ENCODE assay signal across 1 cellular context in genomic region chr1:183989078-183989577, GRCh38.
TF ChIP-seq lines count a peak whose summit lies in the region.

No MANE protein-coding gene starts in this region.

TF ChIP-seq in K562, 482 proteins besides CTCF, POLR2A, EP300 and RAD21 (continued from another document and continues in another):
- TF ChIP-seq BRCA1 (IDR thresholded peaks at IDR 0.05) (no peak), BRCA1 (CRISPR knock-in tag; IDR thresholded peaks at IDR 0.05) (no peak), EWSR1 (IDR thresholded peaks at IDR 0.05; ENCODE audit: borderline replicate concordance, low read depth, partially characterized antibody) (no peak), MEF2D (tag; conservative IDR thresholded peaks at IDR 0.05; ENCODE audit: low read depth) (no peak; the same call in 1 of the 2 replicates), FOXJ2 (tag; IDR thresholded peaks at IDR 0.05) (no peak), MBD2 (IDR thresholded peaks at IDR 0.05; ENCODE audit: borderline replicate concordance, low read depth) (no peak), CHD2 (IDR thresholded peaks at IDR 0.05; ENCODE audit: low read depth, low read length) (no peak), ZEB2 (IDR thresholded peaks at IDR 0.05) (peak; percentile 66; the same call in 1 of the 2 replicates), VEZF1 (CRISPR knock-in tag; IDR thresholded peaks at IDR 0.05) (no peak; the same call in 1 of the 2 replicates), PURB (CRISPR knock-in tag; IDR thresholded peaks at IDR 0.05; ENCODE audit: low read depth) (no peak), ZNF444 (CRISPR knock-in tag; IDR thresholded peaks at IDR 0.05) (no peak), FOSL1 (tag; conservative IDR thresholded peaks at IDR 0.05) (peak; percentile 57), ETV1 (tag; conservative IDR thresholded peaks at IDR 0.05; ENCODE audit: low read depth) (peak; percentile 42; the same call in 1 of the 2 replicates), ZNF589 (CRISPR knock-in tag; IDR thresholded peaks at IDR 0.05; ENCODE audit: low read depth) (peak; percentile 91), TBP (optimal IDR thresholded peaks at IDR 0.05; ENCODE audit: low read depth, low read length) (no peak), MYBL2 (IDR thresholded peaks at IDR 0.05; ENCODE audit: low read depth) (no peak), MYBL2 (CRISPR knock-in tag; IDR thresholded peaks at IDR 0.05; ENCODE audit: borderline replicate concordance) (no peak), ZBTB49 (CRISPR knock-in tag; IDR thresholded peaks at IDR 0.05; ENCODE audit: borderline replicate concordance) (no peak), SUPT5H (IDR thresholded peaks at IDR 0.05) (no peak), ZBTB12 (CRISPR knock-in tag; IDR thresholded peaks at IDR 0.05) (no peak), MNT (conservative IDR thresholded peaks at IDR 0.05) (peak in 1 of 2 experiments; percentile 60; a peak in 2 of 4 replicates), ZNF511 (CRISPR knock-in tag; IDR thresholded peaks at IDR 0.05) (no peak), THRAP3 (IDR thresholded peaks at IDR 0.05; ENCODE audit: borderline replicate concordance) (no peak), DLX4 (CRISPR knock-in tag; IDR thresholded peaks at IDR 0.05) (no peak), GTF2E2 (tag; IDR thresholded peaks at IDR 0.05) (peak; percentile 51; the same call in 1 of the 2 replicates), NCOR1 (IDR thresholded peaks at IDR 0.05) (peak; percentile 47), ZNF232 (CRISPR knock-in tag; IDR thresholded peaks at IDR 0.05) (no peak), ZFPM2 (CRISPR knock-in tag; IDR thresholded peaks at IDR 0.05) (no peak), MYNN (IDR thresholded peaks at IDR 0.05) (0 out of 2 replicates have a peak, but pooled peaks have one; percentile 40), MYNN (CRISPR knock-in tag; IDR thresholded peaks at IDR 0.05) (no peak), TCF7L2 (IDR thresholded peaks at IDR 0.05; ENCODE audit: low read depth, low read length) (no peak), ZNF395 (CRISPR knock-in tag; IDR thresholded peaks at IDR 0.05) (peak; percentile 63), FIP1L1 (IDR thresholded peaks at IDR 0.05; ENCODE audit: low read depth, low read length, poor library complexity, severe bottlenecking) (no peak), RBM22 (IDR thresholded peaks at IDR 0.05; ENCODE audit: low read depth, low read length, poor library complexity, severe bottlenecking) (no peak), DEAF1 (CRISPR knock-in tag; IDR thresholded peaks at IDR 0.05) (peak; percentile 22; the same call in 1 of the 2 replicates), BACH1 (tag; IDR thresholded peaks at IDR 0.05) (no peak), CBX3 (IDR thresholded peaks at IDR 0.05; ENCODE audit: borderline replicate concordance in 1 of 2, low read length in 2 of 2) (no peak; a peak in 1 of 3 replicates), ZNF146 (CRISPR knock-in tag; IDR thresholded peaks at IDR 0.05; ENCODE audit: unreplicated experiment) (no peak), TAF9B (IDR thresholded peaks at IDR 0.05; ENCODE audit: partially characterized antibody) (no peak), GABPB1 (CRISPR knock-in tag; IDR thresholded peaks at IDR 0.05) (no peak), ZBTB17 (CRISPR knock-in tag; IDR thresholded peaks at IDR 0.05) (peak; percentile 82), NFE2L1 (tag; IDR thresholded peaks at IDR 0.05; ENCODE audit: borderline replicate concordance, low read depth) (no peak), IFI16 (CRISPR knock-in tag; IDR thresholded peaks at IDR 0.05) (no peak), KAT2B (IDR thresholded peaks at IDR 0.05; ENCODE audit: low read depth, low read length) (no peak), E2F3 (CRISPR knock-in tag; IDR thresholded peaks at IDR 0.05) (peak; percentile 65; the same call in 1 of the 2 replicates), BMI1 (IDR thresholded peaks at IDR 0.05; ENCODE audit: low read length) (no peak), SIRT6 (IDR thresholded peaks at IDR 0.05; ENCODE audit: low read depth, low read length) (no peak), TOE1 (IDR thresholded peaks at IDR 0.05; ENCODE audit: borderline replicate concordance) (peak; percentile 28; the same call in 1 of the 2 replicates), TOE1 (CRISPR knock-in tag; IDR thresholded peaks at IDR 0.05; ENCODE audit: borderline replicate concordance, low read depth) (no peak), PHTF2 (CRISPR knock-in tag; IDR thresholded peaks at IDR 0.05) (no peak), EGR1 (conservative IDR thresholded peaks at IDR 0.05) (peak; percentile 97), FOXM1 (IDR thresholded peaks at IDR 0.05; ENCODE audit: low read depth) (peak; percentile 49; the same call in 1 of the 2 replicates), FOXM1 (CRISPR knock-in tag; IDR thresholded peaks at IDR 0.05; ENCODE audit: low read depth) (no peak), ZNF324 (CRISPR knock-in tag; IDR thresholded peaks at IDR 0.05) (no peak), ZNF398 (CRISPR knock-in tag; IDR thresholded peaks at IDR 0.05) (no peak), ZNF277 (CRISPR knock-in tag; IDR thresholded peaks at IDR 0.05; ENCODE audit: borderline replicate concordance) (no peak), COPS2 (conservative IDR thresholded peaks at IDR 0.05) (no peak), NR3C1 (CRISPR knock-in tag; IDR thresholded peaks at IDR 0.05) (no peak)
